24 cellular contexts compared by ENCODE assay signal in genomic region chr11:2816517-2816916, GRCh38.
"Had no signal": no experiment of that assay in that cellular context is flagged by ENCODE, and none has a peak within 500 bp of the region (broad histone marks: within the 10 kb centered on the region; RNA-seq: fewer than 3 reads in every experiment).

No MANE protein-coding gene starts in this region.

- H3K27ac Mint-ChIP-seq: activated CD4-positive, alpha-beta T cell treated with anti-CD3 and anti-CD28 coated beads for 36 hours; activated CD8-positive, alpha-beta memory T cell treated with anti-CD3 and anti-CD28 coated beads, Interleukin-2, amount 10 ng/mL, durations not matched to agents 7 days and 5 days; activated CD8-positive, alpha-beta T cell treated with anti-CD3 and anti-CD28 coated beads, Interleukin-2, amount 10 ng/mL, durations not matched to agents 7 days and 5 days; activated naive CD4-positive, alpha-beta T cell treated with anti-CD3 and anti-CD28 coated beads, Interleukin-2, amount 50 U/mL, for 72 hours; activated T-cell treated with anti-CD3 and anti-CD28 coated beads, Interleukin-2, amount 50 U/mL, for 72 hours; brain; immature natural killer cell; natural killer cell treated with Interleukin-12 subunit alpha and Interleukin-12 subunit beta and Interleukin-15 and Interleukin-18, amount 100 ng/mL, for 72 hours; stimulated activated effector memory CD8-positive, alpha-beta T cell treated with anti-CD3 and anti-CD28 coated beads, Interleukin-12 subunit alpha, Interleukin-12 subunit beta, amount 100 ng/mL, for 72 hours; stimulated activated naive CD8-positive, alpha-beta T cell treated with anti-CD3 and anti-CD28 coated beads, Interleukin-15, amount 100 ng/mL, for 72 hours had no signal

- H3K4me3 Mint-ChIP-seq: activated CD4-positive, alpha-beta T cell treated with anti-CD3 and anti-CD28 coated beads for 36 hours; activated CD8-positive, alpha-beta memory T cell treated with anti-CD3 and anti-CD28 coated beads, Interleukin-2, amount 10 ng/mL, durations not matched to agents 7 days and 5 days; activated CD8-positive, alpha-beta T cell treated with anti-CD3 and anti-CD28 coated beads, Interleukin-2, amount 10 ng/mL, durations not matched to agents 7 days and 5 days; activated T-cell treated with anti-CD3 and anti-CD28 coated beads, Interleukin-2, amount 50 U/mL, for 72 hours; brain; immature natural killer cell; natural killer cell treated with Interleukin-12 subunit alpha and Interleukin-12 subunit beta and Interleukin-15 and Interleukin-18, amount 100 ng/mL, for 72 hours; stimulated activated effector memory CD8-positive, alpha-beta T cell treated with anti-CD3 and anti-CD28 coated beads, Interleukin-12 subunit alpha, Interleukin-12 subunit beta, amount 100 ng/mL, for 72 hours; stimulated activated naive CD8-positive, alpha-beta T cell treated with anti-CD3 and anti-CD28 coated beads, Interleukin-15, amount 100 ng/mL, for 72 hours had no signal

- H3K4me1 ChIP-seq: right lobe of liver had no signal

- H3K27ac ChIP-seq: adrenal gland, right lobe of liver, upper lobe of left lung had no signal

- H3K27me3 Mint-ChIP-seq: activated CD4-positive, alpha-beta T cell treated with anti-CD3 and anti-CD28 coated beads for 36 hours; activated CD8-positive, alpha-beta memory T cell treated with anti-CD3 and anti-CD28 coated beads, Interleukin-2, amount 10 ng/mL, durations not matched to agents 7 days and 5 days; stimulated activated naive CD8-positive, alpha-beta T cell treated with anti-CD3 and anti-CD28 coated beads, Interleukin-15, amount 100 ng/mL, for 72 hours had no signal

- H3K36me3 ChIP-seq: adrenal gland, right lobe of liver, upper lobe of left lung had no signal

- H3K9me3 ChIP-seq: right lobe of liver had no signal

- H3K4me3 ChIP-seq: adrenal gland, lung, mucosa of descending colon, right lobe of liver, upper lobe of left lung had no signal

- H3K36me3 Mint-ChIP-seq: activated CD8-positive, alpha-beta memory T cell treated with anti-CD3 and anti-CD28 coated beads, Interleukin-2, amount 10 ng/mL, durations not matched to agents 7 days and 5 days; stimulated activated effector memory CD8-positive, alpha-beta T cell treated with anti-CD3 and anti-CD28 coated beads, Interleukin-12 subunit alpha, Interleukin-12 subunit beta, amount 100 ng/mL, for 72 hours had no signal

- DNase-seq: activated CD4-positive, alpha-beta T cell treated with anti-CD3 and anti-CD28 coated beads for 36 hours; activated CD4-positive, CD25-positive, alpha-beta regulatory T cell; activated CD8-positive, alpha-beta memory T cell treated with anti-CD3 and anti-CD28 coated beads, Interleukin-2, amount 10 ng/mL, durations not matched to agents 7 days and 5 days; activated CD8-positive, alpha-beta T cell treated with anti-CD3 and anti-CD28 coated beads, Interleukin-2, amount 10 ng/mL, durations not matched to agents 7 days and 5 days; activated naive CD4-positive, alpha-beta T cell; activated T-cell treated with anti-CD3 and anti-CD28 coated beads for 4 hours; activated T-cell treated with anti-CD3 and anti-CD28 coated beads, Interleukin-2, amount 50 U/mL, for 72 hours; adrenal gland; caudate nucleus; head of caudate nucleus; hypothalamus; immature natural killer cell; stimulated activated CD4-positive, alpha-beta T cell treated with anti-CD3 and anti-CD28 coated beads, Interleukin-4, amount 100 ng/mL, for 24 hours; stimulated activated naive CD8-positive, alpha-beta T cell treated with anti-CD3 and anti-CD28 coated beads, Interleukin-15, amount 100 ng/mL, for 72 hours; substantia nigra had no signal

- H3K27me3 ChIP-seq: adrenal gland, right lobe of liver, upper lobe of left lung had no signal

- ATAC-seq: activated CD4-positive, alpha-beta T cell treated with anti-CD3 and anti-CD28 coated beads for 36 hours; activated CD8-positive, alpha-beta memory T cell treated with anti-CD3 and anti-CD28 coated beads, Interleukin-2, amount 10 ng/mL, durations not matched to agents 7 days and 5 days; activated CD8-positive, alpha-beta T cell treated with anti-CD3 and anti-CD28 coated beads, Interleukin-2, amount 10 ng/mL, durations not matched to agents 7 days and 5 days; activated naive CD4-positive, alpha-beta T cell treated with anti-CD3 and anti-CD28 coated beads, Interleukin-2, amount 50 U/mL, for 72 hours; activated T-cell treated with anti-CD3 and anti-CD28 coated beads, Interleukin-2, amount 50 U/mL, for 72 hours; esophagus mucosa; mucosa of descending colon; natural killer cell treated with Interleukin-12 subunit alpha and Interleukin-12 subunit beta and Interleukin-15 and Interleukin-18, amount 100 ng/mL, for 72 hours; right lobe of liver; stimulated activated effector memory CD8-positive, alpha-beta T cell treated with anti-CD3 and anti-CD28 coated beads, Interleukin-12 subunit alpha, Interleukin-12 subunit beta, amount 100 ng/mL, for 72 hours; stimulated activated naive CD8-positive, alpha-beta T cell treated with anti-CD3 and anti-CD28 coated beads, Interleukin-15, amount 100 ng/mL, for 72 hours had no signal
